Comparison of ENCODE assay signal across 14 cellular contexts in genomic region chr2:224929512-224929911, GRCh38.
DNase-seq lines count a peak whose midpoint lies in the region; ATAC-seq, FAIRE-seq and TF ChIP-seq lines count a peak whose summit lies in the region.
"Had no signal": no experiment of that assay in that cellular context is flagged by ENCODE, and none has a peak within 500 bp of the region (broad histone marks: within the 10 kb centered on the region; RNA-seq: fewer than 3 reads in every experiment).

No MANE protein-coding gene starts in this region.

- no peaks in the 10 kb centered on the region for H4K20me1 ChIP-seq in GM23338 (replicated peaks; ENCODE audit: insufficient read depth)

- POLR2A ChIA-PET in CD4-positive, alpha-beta T cell (lab: Charles Lee) = interaction anchor here (1.4 to 5.8 kb wide), 3 partner anchors 15 to 123 kb away, joined by 3 to 86 read pairs (median 8); partner anchors contain the start of gene DOCK10

- no peaks in the 10 kb centered on the region for H3K9me3 ChIP-seq in CD4-positive, alpha-beta T cell (ENCODE audit: control insufficient read depth, low read length)
- H3K9me3 ChIP-seq in small intestine (ENCODE audit: control insufficient read depth, low read depth) = no peaks in the 10 kb centered on the region
- H3K9me3 ChIP-seq: BE2C, transverse colon had no signal

- no peaks in the 10 kb centered on the region for H3K36me3 ChIP-seq in GM23338 (ENCODE audit: insufficient read depth)
- H3K36me3 ChIP-seq in small intestine (ENCODE audit: control insufficient read depth in 2 of 2, insufficient read depth in 2 of 2, low read length in 2 of 2) = no peaks in the 10 kb centered on the region
- H3K36me3 ChIP-seq: BE2C, transverse colon had no signal

- H3K4me2 ChIP-seq in GM23338 = no peak overlapping the region
- H3K4me2 ChIP-seq: PC-9 had no signal

- peaks cover 100% of the 10 kb centered on the region for H3K4me1 Mint-ChIP-seq in CD4-positive, alpha-beta T cell (ENCODE audit: low read depth)
- H3K4me1 Mint-ChIP-seq in GM23338 = peaks cover 11% of the 10 kb centered on the region
- peaks cover 95% of the 10 kb centered on the region for H3K4me1 Mint-ChIP-seq in activated T-helper 2 cell treated with anti-CD3 and anti-CD28 coated beads, Interferon-gamma antibody, Interleukin-2, Interleukin-4, amounts not matched to agents 10 μg/mL and 5 μg/mL and 100 μg/mL, durations not matched to agents 14 hours and 24 hours and 36 hours (ENCODE audit: low read depth)
- peaks cover 92 to 99% of the 10 kb centered on the region in 2 donors for H3K4me1 Mint-ChIP-seq in natural killer cell treated with Interleukin-12 subunit alpha and Interleukin-12 subunit beta and Interleukin-15 and Interleukin-18, amount 100 ng/mL, for 72 hours (ENCODE audit: low read depth in 2 of 2)
- H3K4me1 Mint-ChIP-seq: mesothelial cell of epicardium had no signal

- no peaks in the 10 kb centered on the region for H3K9me2 ChIP-seq in GM23338 (ENCODE audit: insufficient read depth)

- no peak overlapping the region for H3K4me3 Mint-ChIP-seq in CD4-positive, alpha-beta T cell
- H3K4me3 Mint-ChIP-seq in GM23338 = no peak overlapping the region
- H3K4me3 Mint-ChIP-seq in activated T-helper 2 cell treated with anti-CD3 and anti-CD28 coated beads, Interferon-gamma antibody, Interleukin-2, Interleukin-4, amounts not matched to agents 10 μg/mL and 5 μg/mL and 100 μg/mL, durations not matched to agents 14 hours and 24 hours and 36 hours (ENCODE audit: low read depth) = peak overlapping the region; percentile 18
- H3K4me3 Mint-ChIP-seq in natural killer cell treated with Interleukin-12 subunit alpha and Interleukin-12 subunit beta and Interleukin-15 and Interleukin-18, amount 100 ng/mL, for 72 hours = peak overlapping the region; percentile 84
- H3K4me3 Mint-ChIP-seq: mesothelial cell of epicardium had no signal

- H3K27ac ChIP-seq in CD4-positive, alpha-beta T cell (ENCODE audit: low read depth, low read length) = no peak overlapping the region
- no peak overlapping the region for H3K27ac ChIP-seq in GM23338 (ENCODE audit: low read depth)
- peak overlapping the region in 1 of 2 donors; percentile 45 for H3K27ac ChIP-seq in small intestine (ENCODE audit: low read depth in 1 of 2, low read length in 1 of 2)
- H3K27ac ChIP-seq: PC-9 had no signal

- H3K79me2 ChIP-seq in GM23338 (replicated peaks; ENCODE audit: insufficient read depth) = no peaks in the 10 kb centered on the region

- WGBS in small intestine, 3 donors = 66 to 93% (median 87%) methylated on average over 3 of the region's 3 CpGs

- H3K4me3 ChIP-seq in GM23338 (no peak overlapping the region), small intestine (ENCODE audit: low read depth in 1 of 2, low read length in 2 of 2) (no peak overlapping the region)
- H3K4me3 ChIP-seq: PC-9, transverse colon had no signal

- H3K36me3 Mint-ChIP-seq in CD4-positive, alpha-beta T cell (ENCODE audit: low read depth) = peaks cover 83% of the 10 kb centered on the region
- H3K36me3 Mint-ChIP-seq in GM23338 (ENCODE audit: low read depth) = no peaks in the 10 kb centered on the region
- peaks cover 77% of the 10 kb centered on the region for H3K36me3 Mint-ChIP-seq in activated T-helper 2 cell treated with anti-CD3 and anti-CD28 coated beads, Interferon-gamma antibody, Interleukin-2, Interleukin-4, amounts not matched to agents 10 μg/mL and 5 μg/mL and 100 μg/mL, durations not matched to agents 14 hours and 24 hours and 36 hours (ENCODE audit: low read depth)
- H3K36me3 Mint-ChIP-seq in natural killer cell treated with Interleukin-12 subunit alpha and Interleukin-12 subunit beta and Interleukin-15 and Interleukin-18, amount 100 ng/mL, for 72 hours = peaks cover 59% of the 10 kb centered on the region
- H3K36me3 Mint-ChIP-seq: mesothelial cell of epicardium had no signal

- H2AFZ ChIP-seq in GM23338 = no peak overlapping the region
- H2AFZ ChIP-seq: PC-9 had no signal

- FAIRE-seq in small intestine (lab: Jason Lieb, UNC) = no peak
- FAIRE-seq: TTC549 had no signal

- H3K4me1 ChIP-seq in GM23338 (ENCODE audit: insufficient read depth) (0 out of 2 replicates have a peak, but pooled peaks cover 2% of the 10 kb centered on the region), small intestine (ENCODE audit: control insufficient read depth in 2 of 2, insufficient read depth in 1 of 2, low read depth in 1 of 2, low read length in 1 of 2) (peaks cover 0 to 5% of the 10 kb centered on the region in 2 donors)
- H3K4me1 ChIP-seq: BE2C had no signal

- CTCF ChIA-PET in CD4-positive, alpha-beta T cell (lab: Charles Lee) = interaction anchor here (0.8 to 1.3 kb wide), 2 partner anchors 18 to 73 kb away, joined by 5 read pairs; no protein-coding TSS in a partner anchor

- no peaks in the 10 kb centered on the region for H3F3A ChIP-seq in GM23338 (replicated peaks; ENCODE audit: low read depth)

- H3K27me3 Mint-ChIP-seq in CD4-positive, alpha-beta T cell = no peaks in the 10 kb centered on the region
- H3K27me3 Mint-ChIP-seq in GM23338 (ENCODE audit: insufficient read depth, low read depth, poor library complexity) = no peaks in the 10 kb centered on the region
- no peaks in the 10 kb centered on the region for H3K27me3 Mint-ChIP-seq in activated T-helper 2 cell treated with anti-CD3 and anti-CD28 coated beads, Interferon-gamma antibody, Interleukin-2, Interleukin-4, amounts not matched to agents 10 μg/mL and 5 μg/mL and 100 μg/mL, durations not matched to agents 14 hours and 24 hours and 36 hours (ENCODE audit: low read depth)
- H3K27me3 Mint-ChIP-seq in natural killer cell treated with Interleukin-12 subunit alpha and Interleukin-12 subunit beta and Interleukin-15 and Interleukin-18, amount 100 ng/mL, for 72 hours = no peaks in the 10 kb centered on the region

- no peaks in the 10 kb centered on the region for H3K27me3 ChIP-seq in CD4-positive, alpha-beta T cell (ENCODE audit: control insufficient read depth, insufficient read depth, low read length)
- H3K27me3 ChIP-seq in GM23338 (ENCODE audit: insufficient read depth) (no peaks in the 10 kb centered on the region), small intestine (ENCODE audit: control insufficient read depth in 2 of 2, insufficient read depth in 2 of 2, low read length in 2 of 2) (no peaks in the 10 kb centered on the region)
- H3K27me3 ChIP-seq: BE2C, transverse colon had no signal

- no peak for DNase-seq in CD4-positive, alpha-beta T cell
- DNase-seq in GM23338 (ENCODE audit: low spot score) (no peak), small intestine (no peak), CD1c-positive myeloid dendritic cell (ENCODE audit: extremely low spot score) (no peak), NCI-H69 (lab: John Stamatoyannopoulos, UW) (no peak)
- no peak for DNase-seq in activated T-helper 2 cell treated with anti-CD3 and anti-CD28 coated beads, Interferon-gamma antibody, Interleukin-2, Interleukin-4, amounts not matched to agents 10 μg/mL and 5 μg/mL and 100 μg/mL, durations not matched to agents 14 hours and 24 hours and 36 hours (ENCODE audit: low spot score)
- no peak for DNase-seq in natural killer cell treated with Interleukin-12 subunit alpha and Interleukin-12 subunit beta and Interleukin-15 and Interleukin-18, amount 100 ng/mL, for 72 hours (ENCODE audit: low spot score)
- DNase-seq: BE2C, occipital lobe, PC-9, transverse colon had no signal

- intact Hi-C loops in CD4-positive, alpha-beta T cell (cut with DNase I, micrococcal nuclease) = loop anchor here (2.0 to 5.0 kb wide), 2 partner anchors 13 to 53 kb away; no protein-coding TSS in a partner anchor
- intact Hi-C loops in activated T-helper 2 cell treated with anti-CD3 and anti-CD28 coated beads, Interferon-gamma antibody, Interleukin-2, Interleukin-4, amounts not matched to agents 10 μg/mL and 5 μg/mL and 100 μg/mL, durations not matched to agents 14 hours and 24 hours and 36 hours (cut with micrococcal nuclease) = loop anchor here (5.0 to 10.0 kb wide), 4 partner anchors 345 to 1908 kb away; partner anchors contain the start of genes CUL3, MRPL44 and RHBDD1

- peak overlapping the region; percentile 97 for H3K27ac Mint-ChIP-seq in CD4-positive, alpha-beta T cell
- H3K27ac Mint-ChIP-seq in GM23338 = peak overlapping the region; percentile 28; the same call in 1 of the 2 replicates
- H3K27ac Mint-ChIP-seq in activated T-helper 2 cell treated with anti-CD3 and anti-CD28 coated beads, Interferon-gamma antibody, Interleukin-2, Interleukin-4, amounts not matched to agents 10 μg/mL and 5 μg/mL and 100 μg/mL, durations not matched to agents 14 hours and 24 hours and 36 hours = peak overlapping the region; percentile 99
- H3K27ac Mint-ChIP-seq in natural killer cell treated with Interleukin-12 subunit alpha and Interleukin-12 subunit beta and Interleukin-15 and Interleukin-18, amount 100 ng/mL, for 72 hours = peak overlapping the region; percentile 96 to 98
- H3K27ac Mint-ChIP-seq: mesothelial cell of epicardium had no signal

- no peak for TF ChIP-seq CTCF in CD4-positive, alpha-beta T cell (IDR thresholded peaks at IDR 0.05)
- no peak for TF ChIP-seq CTCF in GM23338 (conservative IDR thresholded peaks at IDR 0.05; ENCODE audit: low read depth in 2 of 2)

- no peak for ATAC-seq in CD4-positive, alpha-beta T cell (ENCODE audit: poor library complexity)
- ATAC-seq in GM23338 = no peak
- ATAC-seq in natural killer cell treated with Interleukin-12 subunit alpha and Interleukin-12 subunit beta and Interleukin-15 and Interleukin-18, amount 100 ng/mL, for 72 hours = no peak
- ATAC-seq: sciatic nerve had no signal

- no peaks in the 10 kb centered on the region for H3K9me3 Mint-ChIP-seq in CD4-positive, alpha-beta T cell
- H3K9me3 Mint-ChIP-seq in GM23338 = no peaks in the 10 kb centered on the region
- H3K9me3 Mint-ChIP-seq in activated T-helper 2 cell treated with anti-CD3 and anti-CD28 coated beads, Interferon-gamma antibody, Interleukin-2, Interleukin-4, amounts not matched to agents 10 μg/mL and 5 μg/mL and 100 μg/mL, durations not matched to agents 14 hours and 24 hours and 36 hours = no peaks in the 10 kb centered on the region
- H3K9me3 Mint-ChIP-seq in natural killer cell treated with Interleukin-12 subunit alpha and Interleukin-12 subunit beta and Interleukin-15 and Interleukin-18, amount 100 ng/mL, for 72 hours = no peaks in the 10 kb centered on the region
- H3K9me3 Mint-ChIP-seq: mesothelial cell of epicardium had no signal

Comparison
In these comparisons a context has a peak if more than half of its experiments do, and no peak if none do; other contexts are left out.
1. H3K27ac Mint-ChIP-seq: peak in every context shown above with its lines; median percentile 99 in activated T-helper 2 cell treated with anti-CD3 and anti-CD28 coated beads, Interferon-gamma antibody, Interleukin-2, Interleukin-4, amounts not matched to agents 10 μg/mL and 5 μg/mL and 100 μg/mL, durations not matched to agents 14 hours and 24 hours and 36 hours; 97 in CD4-positive, alpha-beta T cell; 97 in natural killer cell treated with Interleukin-12 subunit alpha and Interleukin-12 subunit beta and Interleukin-15 and Interleukin-18, amount 100 ng/mL, for 72 hours; 28 in GM23338.
2. H3K4me3 Mint-ChIP-seq: peak in activated T-helper 2 cell treated with anti-CD3 and anti-CD28 coated beads, Interferon-gamma antibody, Interleukin-2, Interleukin-4, amounts not matched to agents 10 μg/mL and 5 μg/mL and 100 μg/mL, durations not matched to agents 14 hours and 24 hours and 36 hours (single experiment) and natural killer cell treated with Interleukin-12 subunit alpha and Interleukin-12 subunit beta and Interleukin-15 and Interleukin-18, amount 100 ng/mL, for 72 hours (single experiment); none in CD4-positive, alpha-beta T cell (single experiment) and GM23338 (single experiment).